ENCODE assay signal across 25 cellular contexts in genomic region chr10:20627085-20627484, GRCh38.
DNase-seq lines count a peak whose midpoint lies in the region; ATAC-seq, FAIRE-seq and TF ChIP-seq lines count a peak whose summit lies in the region.
"Had no signal": no experiment of that assay in that cellular context is flagged by ENCODE, and none has a peak within 500 bp of the region (broad histone marks: within the 10 kb centered on the region; RNA-seq: fewer than 3 reads in every experiment).

No MANE protein-coding gene starts in this region.

- ATAC-seq in Right ventricle myocardium superior (ENCODE audit: poor library complexity) (no peak), left colon (peak; percentile 99), pancreas (no peak), WTC11 (no peak), HG02981 (IDR thresholded peaks at IDR 0.05; ENCODE audit: unreplicated experiment) (no peak)
- ATAC-seq: A549; CD8-positive, alpha-beta T cell; GM12878 had no signal

- POLR2A ChIA-PET in WTC11 (lab: Charles Lee): no interaction called here

- H3K27ac Mint-ChIP-seq in WTC11: no peak overlapping the region
- H3K27ac Mint-ChIP-seq: B cell; CD4-positive, alpha-beta T cell; CD8-positive, alpha-beta T cell had no signal

- no peak overlapping the region for H3K4me3 Mint-ChIP-seq in WTC11
- H3K4me3 Mint-ChIP-seq: B cell; CD4-positive, alpha-beta T cell; CD8-positive, alpha-beta T cell had no signal

- TF ChIP-seq CTCF in left ventricle myocardium inferior (IDR thresholded peaks at IDR 0.05; ENCODE audit: borderline replicate concordance) (no peak), pancreas (IDR thresholded peaks at IDR 0.05) (no peak), transverse colon (IDR thresholded peaks at IDR 0.05) (no peak), WTC11 (IDR thresholded peaks at IDR 0.05) (no peak), sigmoid colon (IDR thresholded peaks at IDR 0.05) (no peak)

- H3K9me3 Mint-ChIP-seq in WTC11: no peaks in the 10 kb centered on the region
- H3K9me3 Mint-ChIP-seq: CD4-positive, alpha-beta T cell; CD8-positive, alpha-beta T cell had no signal

- 72 to 87% methylated on average over 1 of the region's 1 CpG for WGBS in pancreas, 2 donors
- 50 to 76% methylated on average over 1 of the region's 1 CpG for WGBS in transverse colon (ENCODE audit: low coverage in 1 of 2), 2 donors
- WGBS in sigmoid colon, 2 donors: 9 to 54% methylated on average over 1 of the region's 1 CpG

- H3K27ac ChIP-seq in left ventricle myocardium inferior (replicated peaks) (peak overlapping the region; percentile 41), pancreas (no peak overlapping the region), transverse colon (peak overlapping the region; percentile 11 to 55 (median 36)), sigmoid colon (no peak overlapping the region)
- H3K27ac ChIP-seq: 22Rv1; A549; BLaER1 treated with 17β-estradiol and CSF1 and Interleukin-3, amounts not matched to agents 10 nM and 100 nM; C4-2B had no signal

- H3K9me3 ChIP-seq in left ventricle myocardium inferior (replicated peaks) (peaks cover 4% of the 10 kb centered on the region), pancreas (peaks cover 0 to 3% (median 0%) of the 10 kb centered on the region in 4 donors), transverse colon (no peaks in the 10 kb centered on the region), sigmoid colon (no peaks in the 10 kb centered on the region)
- H3K9me3 ChIP-seq: A549; BLaER1 treated with 17β-estradiol and CSF1 and Interleukin-3, amounts not matched to agents 10 nM and 100 nM; Caco-2 had no signal

- intact Hi-C loops in left ventricle myocardium inferior (cut with micrococcal nuclease): no loop called here
- intact Hi-C loops in Right ventricle myocardium superior (cut with DNase I): no loop called here
- intact Hi-C loops in left colon (cut with DNase I, micrococcal nuclease): no loop called here
- intact Hi-C loops in pancreas (cut with DNase I): no loop called here
- intact Hi-C loops in transverse colon (cut with DNase I; ENCODE audit: low total_unique reads): no loop called here
- intact Hi-C loops in sigmoid colon (cut with DNase I): no loop called here

- in situ Hi-C loops in transverse colon (cut with MboI; ENCODE audit: low pct_ligation_motif_present in 1 of 4, low pct_unique_long_range_greater_than_20kb in 1 of 4, low sequenced_read_pairs in 3 of 4): no loop called here

- CTCF ChIA-PET in WTC11 (lab: Charles Lee): no interaction called here

- no peak for DNase-seq in left ventricle myocardium inferior
- DNase-seq in Right ventricle myocardium superior: no peak
- DNase-seq in left colon: no peak
- DNase-seq in pancreas: no peak
- no peak for DNase-seq in transverse colon
- no peak for DNase-seq in WTC11 (ENCODE audit: low spot score)
- no peak for DNase-seq in sigmoid colon
- DNase-seq: AML-193; Caco-2; Calu3; CD4-positive, alpha-beta T cell; CD8-positive, alpha-beta T cell; DND-41; EL; GDM1 had no signal

- peak; percentile 86 for FAIRE-seq in pancreas (lab: Jason Lieb, UNC)
- FAIRE-seq: A549, D721Med, GM12878, GM12892, GM19239 had no signal

- H3K27me3 ChIP-seq in left ventricle myocardium inferior (ENCODE audit: low read depth): no peaks in the 10 kb centered on the region
- H3K27me3 ChIP-seq in pancreas: no peaks in the 10 kb centered on the region
- H3K27me3 ChIP-seq in transverse colon: no peaks in the 10 kb centered on the region
- no peaks in the 10 kb centered on the region for H3K27me3 ChIP-seq in sigmoid colon
- H3K27me3 ChIP-seq: BLaER1 treated with 17β-estradiol and CSF1 and Interleukin-3, amounts not matched to agents 10 nM and 100 nM had no signal

- TF ChIP-seq EP300 in transverse colon (IDR thresholded peaks at IDR 0.05; ENCODE audit: low read depth) (no peak), sigmoid colon (IDR thresholded peaks at IDR 0.05) (no peak)

- no peaks in the 10 kb centered on the region for H3K27me3 Mint-ChIP-seq in WTC11 (ENCODE audit: low read depth)
- H3K27me3 Mint-ChIP-seq: B cell; CD4-positive, alpha-beta T cell had no signal

- H3K36me3 ChIP-seq in left ventricle myocardium inferior (no peaks in the 10 kb centered on the region), pancreas (no peaks in the 10 kb centered on the region), transverse colon (no peaks in the 10 kb centered on the region), sigmoid colon (no peaks in the 10 kb centered on the region)
- H3K36me3 ChIP-seq: BLaER1 treated with 17β-estradiol and CSF1 and Interleukin-3, amounts not matched to agents 10 nM and 100 nM had no signal

- no peak overlapping the region for H3K4me3 ChIP-seq in left ventricle myocardium inferior
- no peak overlapping the region for H3K4me3 ChIP-seq in pancreas
- H3K4me3 ChIP-seq in transverse colon: no peak overlapping the region
- H3K4me3 ChIP-seq in sigmoid colon: no peak overlapping the region
- H3K4me3 ChIP-seq: A549; BLaER1 treated with 17β-estradiol and CSF1 and Interleukin-3, amounts not matched to agents 10 nM and 100 nM; GM12878 had no signal

- TF ChIP-seq POLR2A in transverse colon (IDR thresholded peaks at IDR 0.05) (no peak), sigmoid colon (IDR thresholded peaks at IDR 0.05) (no peak)

- H3K4me1 ChIP-seq in left ventricle myocardium inferior: peaks cover 31% of the 10 kb centered on the region
- H3K4me1 ChIP-seq in pancreas: peaks cover 3 to 19% (median 4%) of the 10 kb centered on the region in 3 donors
- H3K4me1 ChIP-seq in transverse colon: peaks cover 0 to 29% (median 4%) of the 10 kb centered on the region in 4 donors
- H3K4me1 ChIP-seq in sigmoid colon: no peaks in the 10 kb centered on the region
- H3K4me1 ChIP-seq: BLaER1 treated with 17β-estradiol and CSF1 and Interleukin-3, amounts not matched to agents 10 nM and 100 nM had no signal

- H3K36me3 Mint-ChIP-seq in WTC11: no peaks in the 10 kb centered on the region
- H3K36me3 Mint-ChIP-seq: CD8-positive, alpha-beta T cell had no signal

- H3K4me1 Mint-ChIP-seq in WTC11: peaks cover 16% of the 10 kb centered on the region
- H3K4me1 Mint-ChIP-seq: B cell had no signal

TF ChIP-seq in WTC11, 78 proteins besides CTCF, POLR2A, EP300 and RAD21 (continues in another document):
- TF ChIP-seq ZNF512 (CRISPR knock-in tag; IDR thresholded peaks at IDR 0.05; ENCODE audit: borderline replicate concordance) (no peak), ZNF425 (CRISPR knock-in tag; conservative IDR thresholded peaks at IDR 0.05) (no peak), E2F1 (CRISPR knock-in tag; IDR thresholded peaks at IDR 0.05) (no peak), NFATC4 (CRISPR knock-in tag; IDR thresholded peaks at IDR 0.05) (no peak), PREB (CRISPR knock-in tag; IDR thresholded peaks at IDR 0.05; ENCODE audit: borderline replicate concordance) (no peak), IRF2 (CRISPR knock-in tag; IDR thresholded peaks at IDR 0.05; ENCODE audit: borderline replicate concordance, low read depth) (no peak), JAZF1 (CRISPR knock-in tag; IDR thresholded peaks at IDR 0.05) (no peak)

Comparison
In these comparisons a context has a peak if more than half of its experiments do, and no peak if none do; other contexts are left out.
1. H3K27ac ChIP-seq: peak in left ventricle myocardium inferior (single experiment) and transverse colon (4 of 4); none in pancreas (0 of 4) and sigmoid colon (0 of 4).